8 cellular contexts compared by ENCODE assay signal in the genomic region with DNA sequence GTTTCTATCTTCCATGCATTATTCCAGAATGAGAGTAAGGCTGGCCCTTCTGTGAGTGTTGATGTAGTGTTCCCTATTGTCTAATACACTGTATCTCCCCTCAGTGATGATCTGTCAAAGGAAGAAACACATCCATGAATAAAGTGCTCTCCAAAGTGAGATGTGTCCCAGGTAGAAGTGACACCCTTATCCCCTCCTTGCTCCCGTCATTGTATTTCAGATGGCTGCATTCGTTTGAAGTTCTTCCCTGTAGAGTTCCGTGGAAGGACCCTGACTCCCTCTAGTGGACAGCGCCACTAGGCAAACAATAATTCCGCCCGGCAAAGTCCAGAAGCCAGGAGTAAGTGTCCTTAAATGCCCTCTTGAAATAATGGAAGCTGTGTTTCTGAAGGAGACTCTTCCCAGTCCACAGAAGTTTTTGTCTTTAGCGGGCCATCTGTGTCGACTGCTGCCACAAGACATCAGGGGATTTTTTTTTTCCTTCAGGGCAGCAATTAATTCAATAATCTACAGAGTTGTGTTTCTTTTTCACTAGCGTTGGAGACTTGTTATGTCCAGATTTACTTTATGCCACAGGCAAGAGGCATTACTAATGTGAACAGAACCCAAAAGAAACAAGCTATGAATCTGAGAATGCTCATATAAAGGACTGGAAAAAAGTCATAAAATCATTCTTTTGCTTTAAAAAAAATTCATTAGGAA.
DNase-seq lines count a peak whose midpoint lies in the region; ATAC-seq and TF ChIP-seq lines count a peak whose summit lies in the region.

No MANE protein-coding gene starts in this region.

- peak overlapping the region; percentile 22; the same call in 1 of the 2 replicates for H2AFZ ChIP-seq in KMS-11 (ENCODE audit: low read depth)
- H2AFZ ChIP-seq in neural cell (ENCODE audit: low read depth, low read length) = no peak overlapping the region

- H3K9me3 ChIP-seq in neural cell (ENCODE audit: low read length) (no peaks in the 10 kb centered on the region), stomach smooth muscle (ENCODE audit: control insufficient read depth in 2 of 2, low read length in 2 of 2) (no peaks in the 10 kb centered on the region)

- no peaks in the 10 kb centered on the region for H3K79me2 ChIP-seq in KMS-11 (ENCODE audit: insufficient read depth, low read depth)
- no peaks in the 10 kb centered on the region for H3K79me2 ChIP-seq in neural cell (replicated peaks; ENCODE audit: insufficient read depth, low read length)

- H3K4me3 ChIP-seq in KMS-11 (IDR thresholded peaks at IDR 0.05; ENCODE audit: insufficient read depth, low read depth, low read length) (no peak overlapping the region), neural cell (ENCODE audit: low read length) (no peak overlapping the region), stomach smooth muscle (ENCODE audit: low read length in 2 of 2) (peak overlapping the region in 1 of 2 donors; percentile 17)

- no peak for TF ChIP-seq EP300 in neural cell (conservative IDR thresholded peaks at IDR 0.05; ENCODE audit: poor library complexity, severe bottlenecking)

- H3K4me2 ChIP-seq in KMS-11 = no peak overlapping the region
- H3K4me2 ChIP-seq in neural cell (ENCODE audit: low read length) = no peak overlapping the region

- H3K27me3 ChIP-seq in KMS-11 (ENCODE audit: insufficient read depth, low read depth) (no peaks in the 10 kb centered on the region), neural cell (ENCODE audit: insufficient read depth, low read depth, low read length) (no peaks in the 10 kb centered on the region), stomach smooth muscle (ENCODE audit: control insufficient read depth in 1 of 2, insufficient read depth in 2 of 2, low read length in 2 of 2) (no peaks in the 10 kb centered on the region)

- H3K27ac ChIP-seq in KMS-11 (no peak overlapping the region), neural cell (ENCODE audit: low read length) (no peak overlapping the region), stomach smooth muscle (ENCODE audit: low read length) (peak overlapping the region; percentile 7)

- H4K20me1 ChIP-seq in KMS-11 (ENCODE audit: insufficient read depth) (no peaks in the 10 kb centered on the region), neural cell (ENCODE audit: insufficient read depth) (no peaks in the 10 kb centered on the region)

- DNase-seq in DMS79 (lab: John Stamatoyannopoulos, UW) = peak; percentile 53
- DNase-seq in OCI-M1 (lab: John Stamatoyannopoulos, UW) = peak; percentile 86
- peak; percentile 50 for DNase-seq in activated T-cell treated with anti-CD3 and anti-CD28 coated beads, Interleukin-2, amount 50 U/mL, for 1 hour
- DNase-seq in fibroblast of gingiva (ENCODE audit: low read depth) = peak; percentile 82

- H3K9me2 ChIP-seq in neural cell (ENCODE audit: insufficient read depth, low read length) = no peaks in the 10 kb centered on the region

- H3K36me3 ChIP-seq in KMS-11 (ENCODE audit: insufficient read depth) (no peaks in the 10 kb centered on the region), neural cell (ENCODE audit: insufficient read depth, low read length) (no peaks in the 10 kb centered on the region), stomach smooth muscle (ENCODE audit: control insufficient read depth in 2 of 2, insufficient read depth in 2 of 2, low read length in 2 of 2) (no peaks in the 10 kb centered on the region)

- peak; percentile 88 for TF ChIP-seq RAD21 in neural cell (conservative IDR thresholded peaks at IDR 0.05)

- TF ChIP-seq CTCF in KMS-11 (conservative IDR thresholded peaks at IDR 0.05; ENCODE audit: low read depth, low read length) = peak; percentile 91
- peak; percentile 86 for TF ChIP-seq CTCF in neural cell (IDR thresholded peaks at IDR 0.05; ENCODE audit: poor library complexity, severe bottlenecking)

- ATAC-seq in GM21717 (IDR thresholded peaks at IDR 0.05; ENCODE audit: unreplicated experiment) = peak; percentile 76

- H3F3A ChIP-seq in neural cell (ENCODE audit: insufficient read depth, low read length, poor library complexity, severe bottlenecking) = no peaks in the 10 kb centered on the region

- H3K9ac ChIP-seq in KMS-11 (no peak overlapping the region), neural cell (ENCODE audit: low read length) (no peak overlapping the region), stomach smooth muscle (ENCODE audit: low read length in 2 of 2) (no peak overlapping the region)

- no peaks in the 10 kb centered on the region for H3K4me1 ChIP-seq in KMS-11 (ENCODE audit: low read depth, poor library complexity, severe bottlenecking)
- peaks cover 3% of the 10 kb centered on the region for H3K4me1 ChIP-seq in stomach smooth muscle (ENCODE audit: control insufficient read depth, insufficient read depth, low read length)

TF ChIP-seq in neural cell, 6 proteins besides CTCF, POLR2A, EP300 and RAD21:
- TF ChIP-seq POLR2AphosphoS5 (IDR thresholded peaks at IDR 0.05) (no peak), SMC3 (conservative IDR thresholded peaks at IDR 0.05; ENCODE audit: poor library complexity) (peak; percentile 91)
